Comparison of ENCODE assay signal across 8 cellular contexts in genomic region chr12:93379432-93380308, GRCh38. TPM values are rescaled to one million over a fixed set of nuclear protein-coding genes. Genes with fewer than 3 reads are reported as not detected.
DNase-seq lines count a peak whose midpoint lies in the region; ATAC-seq, FAIRE-seq and TF ChIP-seq lines count a peak whose summit lies in the region.

No MANE protein-coding gene starts in this region.

- H3K27ac ChIP-seq in BLaER1 (peak overlapping the region; percentile 86), HUES64 (ENCODE audit: low read depth, low read length) (no peak overlapping the region), astrocyte (ENCODE audit: low read depth, low read length) (peak overlapping the region; percentile 93), left lung (peak overlapping the region; percentile 87 to 95), thoracic aorta (peak overlapping the region; percentile 91 to 97)

- H3K4me1 Mint-ChIP-seq in astrocyte (ENCODE audit: low read depth, unreplicated experiment) = peaks cover 17% of the 10 kb centered on the region

- FAIRE-seq in astrocyte (lab: Jason Lieb, UNC) = no peak

- H3K36me3 ChIP-seq in BLaER1 = peaks cover 21% of the 10 kb centered on the region
- no peaks in the 10 kb centered on the region for H3K36me3 ChIP-seq in HUES64 (ENCODE audit: insufficient read depth, low read length)
- H3K36me3 ChIP-seq in astrocyte (ENCODE audit: insufficient read depth, low read length) = no peaks in the 10 kb centered on the region
- no peaks in the 10 kb centered on the region for H3K36me3 ChIP-seq in left lung
- H3K36me3 ChIP-seq in thoracic aorta = no peaks in the 10 kb centered on the region

- no peak for ATAC-seq in left lung
- no peak for ATAC-seq in thoracic aorta (ENCODE audit: insufficient number of reproducible peaks, low FRiP score, low read depth)
- ATAC-seq in HG03565 (IDR thresholded peaks at IDR 0.05; ENCODE audit: unreplicated experiment) = no peak
- no peak for ATAC-seq in GM18907 (IDR thresholded peaks at IDR 0.05; ENCODE audit: unreplicated experiment)

- H3K36me3 Mint-ChIP-seq in astrocyte (ENCODE audit: low read depth, unreplicated experiment) = no peaks in the 10 kb centered on the region

- H2AFZ ChIP-seq in astrocyte (ENCODE audit: low read depth, low read length) = no peak overlapping the region

- peak overlapping the region; percentile 99 for H3K4me3 Mint-ChIP-seq in astrocyte (ENCODE audit: unreplicated experiment)

- H3K4me2 ChIP-seq in BLaER1 = peak overlapping the region; percentile 95
- H3K4me2 ChIP-seq in astrocyte (ENCODE audit: low read length) = peak overlapping the region; percentile 90

- intact Hi-C loops in left lung (cut with DNase I) = loop anchor here in 1 of 2 donors (10.0 kb wide), 1 partner anchor 125 kb away; no protein-coding TSS in a partner anchor

- peak overlapping the region; percentile 91 for H3K27ac Mint-ChIP-seq in astrocyte (ENCODE audit: unreplicated experiment)

- H3K4me1 ChIP-seq in BLaER1 = peaks cover 35% of the 10 kb centered on the region
- peaks cover 41% of the 10 kb centered on the region for H3K4me1 ChIP-seq in HUES64 (ENCODE audit: insufficient read depth, low read length)
- H3K4me1 ChIP-seq in astrocyte (ENCODE audit: insufficient read depth, low read length) = peaks cover 27% of the 10 kb centered on the region
- peaks cover 11 to 67% of the 10 kb centered on the region in 2 donors for H3K4me1 ChIP-seq in left lung
- peaks cover 20 to 50% of the 10 kb centered on the region in 2 donors for H3K4me1 ChIP-seq in thoracic aorta (ENCODE audit: control insufficient read depth in 1 of 2, low read depth in 2 of 2)

- H4K20me1 ChIP-seq in BLaER1 (peaks cover 56% of the 10 kb centered on the region), astrocyte (ENCODE audit: insufficient read depth, low read length) (peaks cover 61% of the 10 kb centered on the region)

- H3K4me3 ChIP-seq in BLaER1 = peak overlapping the region; percentile 77
- peak overlapping the region; percentile 82 for H3K4me3 ChIP-seq in HUES64 (ENCODE audit: low read length)
- peak overlapping the region; percentile 100 for H3K4me3 ChIP-seq in astrocyte (ENCODE audit: insufficient read depth, low read depth, low read length)
- H3K4me3 ChIP-seq in left lung = peak overlapping the region; percentile 68 to 79
- peak overlapping the region; percentile 86 for H3K4me3 ChIP-seq in thoracic aorta

- H3K9me3 ChIP-seq in BLaER1 = peaks cover 4% of the 10 kb centered on the region; the same call in 1 of the 2 replicates
- H3K9me3 ChIP-seq in HUES64 (ENCODE audit: insufficient read depth, low read depth, low read length) = no peaks in the 10 kb centered on the region
- no peaks in the 10 kb centered on the region for H3K9me3 ChIP-seq in astrocyte (ENCODE audit: insufficient read depth, low read depth, low read length)
- H3K9me3 ChIP-seq in left lung = no peaks in the 10 kb centered on the region
- no peaks in the 10 kb centered on the region for H3K9me3 ChIP-seq in thoracic aorta

- 9% methylated on average over 7 of the region's 7 CpGs for WGBS in HUES64

- no peaks in the 10 kb centered on the region for H3K27me3 Mint-ChIP-seq in astrocyte (ENCODE audit: low read depth, unreplicated experiment)

- H3K9me3 Mint-ChIP-seq in astrocyte (ENCODE audit: unreplicated experiment) = no peaks in the 10 kb centered on the region

- H3K79me2 ChIP-seq in astrocyte (ENCODE audit: insufficient read depth, low read length) = peaks cover 70% of the 10 kb centered on the region

- DNase-seq in astrocyte (ENCODE audit: low read depth) (no peak), left lung (no peak), thoracic aorta (ENCODE audit: low spot score) (no peak), UCSD-AML1 (lab: John Stamatoyannopoulos, UW; ENCODE audit: unreplicated experiment) (no peak)

- H3K27me3 ChIP-seq in BLaER1 (no peaks in the 10 kb centered on the region), HUES64 (ENCODE audit: insufficient read depth, low read length) (no peaks in the 10 kb centered on the region), astrocyte (ENCODE audit: insufficient read depth, low read length) (no peaks in the 10 kb centered on the region), left lung (no peaks in the 10 kb centered on the region), thoracic aorta (replicated peaks; ENCODE audit: insufficient read depth) (no peaks in the 10 kb centered on the region)

- H3K9ac ChIP-seq in BLaER1 (peak overlapping the region; percentile 88), HUES64 (ENCODE audit: low read depth, low read length) (peak overlapping the region; percentile 88), astrocyte (ENCODE audit: low read length) (peak overlapping the region; percentile 99)

- TF ChIP-seq CTCF in astrocyte (IDR thresholded peaks at IDR 0.05; ENCODE audit: insufficient read depth, low read depth, low read length) (no peak), left lung (IDR thresholded peaks at IDR 0.05) (no peak), thoracic aorta (IDR thresholded peaks at IDR 0.05) (no peak)

RNA-seq across cellular contexts. Expression of gene NUDT4, which starts 1.9 kb away (rescaled TPM):
- 34.6 TPM for polyA plus RNA-seq in HUES64 (2013, experiment 1 of 2)
- 38.0 TPM for polyA plus RNA-seq in HUES64 (2013, experiment 2 of 2)
- 54.8 and 60.2 TPM in 2 replicates for total RNA-seq in astrocyte
- 10 to 100 TPM; 46.6 to 48.0 TPM for total RNA-seq in left lung
- 100 to 1,000 TPM in 1 of 2 donors, 10 to 100 TPM in 1; 91.1 to 178 TPM for total RNA-seq in thoracic aorta
